8 cellular contexts compared by ENCODE assay signal in the genomic region with DNA sequence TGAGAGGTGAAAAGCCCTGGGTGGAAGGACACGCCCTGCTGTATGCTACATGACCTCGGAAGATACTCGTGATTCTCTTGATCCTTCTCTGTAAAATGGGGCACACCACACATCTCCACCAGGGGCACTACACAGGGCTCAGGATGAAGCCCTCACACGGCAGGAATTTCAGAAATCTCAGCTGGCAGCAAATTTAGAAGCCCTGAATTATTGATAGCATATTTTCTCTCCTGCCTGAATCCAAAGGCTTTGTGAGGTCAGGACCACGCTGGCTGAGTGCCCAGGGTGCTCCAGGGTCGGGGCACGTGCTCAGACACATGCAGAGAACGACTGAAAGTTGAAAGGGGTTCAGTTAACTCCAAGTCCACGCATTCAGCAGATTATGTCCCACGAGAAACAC. TPM values are rescaled to one million over a fixed set of nuclear protein-coding genes. Genes with fewer than 3 reads are reported as not detected.
DNase-seq lines count a peak whose midpoint lies in the region; ATAC-seq, FAIRE-seq and TF ChIP-seq lines count a peak whose summit lies in the region.

No MANE protein-coding gene starts in this region.

- DNase-seq in DMS 273 treated with DMSO at 0.1 percent for 48 hours (lab: John Stamatoyannopoulos, UW): peak; percentile 78
- DNase-seq in GOT3 (lab: John Stamatoyannopoulos, UW): peak; percentile 3
- DNase-seq in NCI-H1436 (lab: John Stamatoyannopoulos, UW): peak; percentile 1
- peak; percentile 70 for DNase-seq in activated CD4-positive, alpha-beta T cell treated with anti-CD3 and anti-CD28 coated beads for 48 hours
- DNase-seq in H1 (ENCODE audit: low read depth in 1 of 2, low spot score in 2 of 2): no peak
- DNase-seq in midbrain (lab: John Stamatoyannopoulos, UW): peak; percentile 10
- DNase-seq in thoracic aorta (ENCODE audit: low spot score): peak; percentile 8

- H3K4me1 ChIP-seq in H1 (replicated peaks in 1 of 4; ENCODE audit: control insufficient read depth in 3 of 4, insufficient read depth in 4 of 4, low read length in 3 of 4): no peaks in the 10 kb centered on the region; a peak in 1 of 7 replicates
- peaks cover 13 to 23% of the 10 kb centered on the region in 2 donors for H3K4me1 ChIP-seq in thoracic aorta (ENCODE audit: control insufficient read depth in 1 of 2, low read depth in 2 of 2)

- H4K5ac ChIP-seq in H1 (ENCODE audit: insufficient read length, low read depth, low read length): no peak overlapping the region

- no peak overlapping the region for H3K4me2 ChIP-seq in H1 (ENCODE audit: insufficient read depth in 1 of 2, low read depth in 2 of 2, low read length in 2 of 2)

- no peak overlapping the region for H4K8ac ChIP-seq in H1 (ENCODE audit: extremely low read depth, insufficient read depth, low read length)

- 82% methylated on average over 10 of the region's 10 CpGs; no CpG with 5 or more reads in 1 of the 2 experiments for WGBS in H1 (ENCODE audit: extremely low coverage in 1 of 2, insufficient coverage in 1 of 2, insufficient read length in 1 of 2, insufficient replicate concordance in 2 of 2, low coverage in 1 of 2, low lambda C conversion rate in 2 of 2, missing lambda C conversion rate in 1 of 2), 2 experiments

- TF ChIP-seq EP300 in H1 (IDR thresholded peaks at IDR 0.05; ENCODE audit: borderline replicate concordance in 1 of 2, low read depth in 2 of 2, low read length in 2 of 2): no peak

- no peak overlapping the region for H2BK15ac ChIP-seq in H1 (ENCODE audit: low read length)

- TF ChIP-seq RAD21 in H1 (IDR thresholded peaks at IDR 0.05 in 1 of 2, conservative IDR thresholded peaks at IDR 0.05 in 1 of 2; ENCODE audit: low read depth in 2 of 2, low read length in 2 of 2): peak; percentile 33 to 54

- no peak overlapping the region for H2BK5ac ChIP-seq in H1 (ENCODE audit: low read depth, low read length)

- no peak overlapping the region for H2AFZ ChIP-seq in H1 (ENCODE audit: low read length)

- H3K79me2 ChIP-seq in H1 (ENCODE audit: control insufficient read depth in 1 of 2, insufficient read depth in 2 of 2, low read length in 2 of 2): no peaks in the 10 kb centered on the region

- no peak for TF ChIP-seq POLR2A in H1 (IDR thresholded peaks at IDR 0.05; ENCODE audit: control extremely low read depth in 1 of 2, low read depth in 2 of 2, low read length in 2 of 2)

- H3K4me3 ChIP-seq in H1 (ENCODE audit: extremely low read depth in 1 of 4, insufficient read depth in 2 of 4, low read depth in 3 of 4, low read length in 4 of 4) (no peak overlapping the region), thoracic aorta (peak overlapping the region; percentile 36)

- no peak overlapping the region for H3K56ac ChIP-seq in H1 (replicated peaks; ENCODE audit: insufficient read length, low read depth, low read length)

- no peak overlapping the region for H3K14ac ChIP-seq in H1 (ENCODE audit: insufficient read length)

- no peak overlapping the region for H3K27ac ChIP-seq in H1 (ENCODE audit: low read depth, low read length)
- H3K27ac ChIP-seq in thoracic aorta: peak overlapping the region; percentile 55 to 78

- no peak overlapping the region for H2BK12ac ChIP-seq in H1 (ENCODE audit: low read depth, low read length)

- no peaks in the 10 kb centered on the region for H3K79me1 ChIP-seq in H1 (ENCODE audit: low read depth, low read length)

- CTCF ChIA-PET in H1 (lab: Charles Lee; ENCODE audit: partially characterized antibody): interaction anchor here (0.8 to 1.7 kb wide), 9 partner anchors 10 to 487 kb away, joined by 3 to 14 read pairs (median 3); no protein-coding TSS in a partner anchor

- no peaks in the 10 kb centered on the region; a peak in 1 of 7 replicates for H3K27me3 ChIP-seq in H1 (replicated peaks in 1 of 4; ENCODE audit: control insufficient read depth in 3 of 4, extremely low read depth in 1 of 4, insufficient read depth in 3 of 4, low read length in 3 of 4)
- no peaks in the 10 kb centered on the region for H3K27me3 ChIP-seq in thoracic aorta (replicated peaks; ENCODE audit: insufficient read depth)

- POLR2A ChIA-PET in H1 (lab: Charles Lee; ENCODE audit: partially characterized antibody): no interaction called here

- no peak overlapping the region for H3K4ac ChIP-seq in H1 (replicated peaks; ENCODE audit: insufficient read length, low read depth, low read length)

- no peaks in the 10 kb centered on the region for H3K9me3 ChIP-seq in H1 (ENCODE audit: insufficient read depth in 2 of 2, low read depth in 1 of 2, low read length in 1 of 2)
- no peaks in the 10 kb centered on the region for H3K9me3 ChIP-seq in thoracic aorta

- H4K91ac ChIP-seq in H1 (replicated peaks; ENCODE audit: insufficient read length, low read length): no peak overlapping the region

- H2AK5ac ChIP-seq in H1 (ENCODE audit: low read depth, low read length): no peak overlapping the region

- H3K36me3 ChIP-seq in H1 (ENCODE audit: control insufficient read depth in 2 of 4, insufficient read depth in 4 of 4, low read length in 3 of 4) (no peaks in the 10 kb centered on the region), thoracic aorta (no peaks in the 10 kb centered on the region)

- H3K18ac ChIP-seq in H1 (ENCODE audit: extremely low read depth, low read length): 0 out of 2 replicates have a peak overlapping the region, but pooled peaks have one; percentile 32

- ATAC-seq in thoracic aorta (ENCODE audit: insufficient number of reproducible peaks, low FRiP score, low read depth): peak; percentile 5
- ATAC-seq in GM21737 (IDR thresholded peaks at IDR 0.05; ENCODE audit: unreplicated experiment): no peak

- no peaks in the 10 kb centered on the region for H4K20me1 ChIP-seq in H1 (replicated peaks in 1 of 2; ENCODE audit: control insufficient read depth in 1 of 2, insufficient read depth in 2 of 2, low read length in 2 of 2)

- FAIRE-seq in H1 (lab: Jason Lieb, UNC): peak; percentile 50

- H3K23me2 ChIP-seq in H1 (ENCODE audit: low read depth, low read length): no peaks in the 10 kb centered on the region

- H3K9ac ChIP-seq in H1 (replicated peaks in 1 of 4; ENCODE audit: extremely low read depth in 1 of 4, low read depth in 3 of 4, low read length in 3 of 4): no peak overlapping the region

- H2BK120ac ChIP-seq in H1 (replicated peaks; ENCODE audit: low read depth, low read length): no peak overlapping the region

- no peak overlapping the region for H2BK20ac ChIP-seq in H1 (ENCODE audit: low read length)

- peak; percentile 57 to 75 (median 63) for TF ChIP-seq CTCF in H1 (IDR thresholded peaks at IDR 0.05; ENCODE audit: control extremely low read depth in 1 of 3, insufficient read depth in 1 of 3, low read depth in 1 of 3, low read length in 3 of 3)
- TF ChIP-seq CTCF in thoracic aorta (IDR thresholded peaks at IDR 0.05): peak; percentile 70

- no peak overlapping the region for H3K23ac ChIP-seq in H1 (ENCODE audit: insufficient read length)

TF ChIP-seq in H1, 55 proteins besides CTCF, POLR2A, EP300 and RAD21:
- TF ChIP-seq CEBPB (IDR thresholded peaks at IDR 0.05; ENCODE audit: low read depth, low read length) (no peak), TEAD4 (IDR thresholded peaks at IDR 0.05; ENCODE audit: low read depth, low read length) (peak; percentile 65; the same call in 1 of the 2 replicates), KDM1A (IDR thresholded peaks at IDR 0.05; ENCODE audit: borderline replicate concordance, low read length) (no peak)

RNA-seq across cellular contexts. Expression of gene GALR1, which starts 42.1 kb away (rescaled TPM):
- total RNA-seq in H1 (2021; fragmentation: NEBNext Ultra II Directional; extraction: Animal tissue kit (Norgen Biotek cat#: 25700)): 0.98 and 1.6 TPM in 2 replicates
- polyA plus RNA-seq in H1 (2011; rRNA removed): 0.09 TPM in 2 replicates
- 0.09 TPM for polyA plus RNA-seq in H1 (2011; cell fraction: cytosol; rRNA removed)
- polyA plus RNA-seq in H1 (2011; cell fraction: nucleus; rRNA removed): 0.41 TPM
- 0.11 to 0.46 TPM (median 0.30 TPM) in 4 replicates for polyA plus RNA-seq in H1 (2012, experiment 1 of 2)
- polyA plus RNA-seq in H1 (2012, experiment 2 of 2): 0.03 TPM
- 1.7 TPM for polyA plus RNA-seq in H1 (2013, experiment 1 of 2)
- polyA plus RNA-seq in H1 (2013, experiment 2 of 2): 0.92 TPM
- 0.24 and 0.35 TPM in 2 replicates for polyA minus RNA-seq in H1 (2011; rRNA and poly(A)+ RNA removed)
- 0.22 TPM for polyA minus RNA-seq in H1 (2011; cell fraction: cytosol; rRNA and poly(A)+ RNA removed)
- polyA minus RNA-seq in H1 (2011; cell fraction: nucleus; rRNA and poly(A)+ RNA removed): 0.70 TPM
- total RNA-seq in thoracic aorta: under 1 TPM; under 0.01 to 0.28 TPM

Comparison
In these comparisons a context has a peak if more than half of its experiments do, and no peak if none do; other contexts are left out.
1. DNase-seq: peak in DMS 273 treated with DMSO at 0.1 percent for 48 hours (single experiment), GOT3 (single experiment), NCI-H1436 (single experiment), activated CD4-positive, alpha-beta T cell treated with anti-CD3 and anti-CD28 coated beads for 48 hours (single experiment), midbrain (single experiment) and thoracic aorta (single experiment); none in H1 (0 of 2).